14 cellular contexts compared by ENCODE assay signal in the genomic region with DNA sequence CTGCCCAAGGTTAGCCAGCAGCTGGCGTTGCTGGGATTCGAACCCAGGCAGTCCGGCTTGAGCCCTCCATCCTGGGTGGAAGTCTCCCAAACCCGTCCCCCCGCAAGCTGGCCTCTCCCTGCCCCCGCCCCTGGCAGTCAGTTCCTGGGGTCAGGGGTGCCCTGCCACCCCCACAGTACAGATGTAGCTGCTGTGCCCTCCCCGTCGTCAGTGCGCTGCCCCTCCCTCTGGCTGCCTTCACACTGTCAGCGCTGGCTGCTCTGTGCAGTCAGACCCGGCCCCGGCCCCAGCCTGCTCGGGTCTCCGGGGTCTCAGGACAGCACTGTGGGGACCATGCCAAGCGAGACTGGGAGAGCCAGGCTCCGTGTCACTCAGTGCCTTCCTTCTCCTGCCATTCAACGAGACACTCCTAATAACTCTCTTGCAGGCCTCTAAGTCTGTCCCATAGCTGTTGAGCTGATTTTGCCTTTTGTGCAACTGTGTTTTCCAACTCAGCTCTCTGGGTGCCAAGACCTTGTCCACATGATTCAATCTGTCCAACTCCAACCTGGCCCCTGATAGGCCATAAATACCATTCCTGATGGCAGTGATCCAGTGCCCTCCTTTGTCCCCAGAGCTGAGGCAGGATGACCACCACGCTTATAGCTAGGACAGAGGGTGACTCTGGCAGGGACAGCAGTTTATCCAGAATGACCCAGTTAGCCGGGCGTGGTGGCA. TPM values are rescaled to one million over a fixed set of nuclear protein-coding genes. Genes with fewer than 3 reads are reported as not detected.
DNase-seq lines count a peak whose midpoint lies in the region; ATAC-seq and TF ChIP-seq lines count a peak whose summit lies in the region.
"Had no signal": no experiment of that assay in that cellular context is flagged by ENCODE, and none has a peak within 500 bp of the region (broad histone marks: within the 10 kb centered on the region; RNA-seq: fewer than 3 reads in every experiment).

No MANE protein-coding gene starts in this region.

- intact Hi-C loops in adrenal gland (cut with DNase I), result no loop called here
- intact Hi-C loops in heart left ventricle (cut with DNase I), result loop anchor here in 1 of 10 donors (2.0 kb wide), 1 partner anchor 16 kb away; no protein-coding TSS in a partner anchor
- intact Hi-C loops in ovary (cut with DNase I), result no loop called here
- intact Hi-C loops in transverse colon (cut with DNase I; ENCODE audit: low total_unique reads), result no loop called here

- no peaks in the 10 kb centered on the region for H3K36me3 ChIP-seq in adrenal gland (replicated peaks in 1 of 2)
- no peaks in the 10 kb centered on the region for H3K36me3 ChIP-seq in heart left ventricle
- H3K36me3 ChIP-seq in ovary, result no peaks in the 10 kb centered on the region
- H3K36me3 ChIP-seq in transverse colon, result no peaks in the 10 kb centered on the region

- ATAC-seq in heart left ventricle, result peak in 3 of 4 donors; percentile 10 to 30 (median 24)
- ATAC-seq in GM19351 (IDR thresholded peaks at IDR 0.05; ENCODE audit: unreplicated experiment), result no peak
- no peak for ATAC-seq in GM18505 (IDR thresholded peaks at IDR 0.05; ENCODE audit: unreplicated experiment)
- ATAC-seq in HG02610 (IDR thresholded peaks at IDR 0.05; ENCODE audit: unreplicated experiment), result no peak
- ATAC-seq: activated T-cell treated with anti-CD3 and anti-CD28 coated beads, Interleukin-2, amount 50 U/mL, for 4 hours had no signal

- peaks cover 32 to 63% of the 10 kb centered on the region in 2 donors for H3K4me1 ChIP-seq in adrenal gland (replicated peaks in 1 of 2)
- H3K4me1 ChIP-seq in heart left ventricle, result peaks cover 3 to 57% (median 32%) of the 10 kb centered on the region in 12 donors
- peaks cover 16% of the 10 kb centered on the region for H3K4me1 ChIP-seq in ovary (ENCODE audit: insufficient read depth)
- peaks cover 7 to 37% (median 11%) of the 10 kb centered on the region in 4 donors for H3K4me1 ChIP-seq in transverse colon

- TF ChIP-seq CTCF in adrenal gland (IDR thresholded peaks at IDR 0.05) (no peak), heart left ventricle (IDR thresholded peaks at IDR 0.05) (no peak), ovary (IDR thresholded peaks at IDR 0.05) (no peak), transverse colon (IDR thresholded peaks at IDR 0.05) (no peak)

- peak in 6 of 7 donors; percentile 58 to 79 (median 70) for DNase-seq in adrenal gland
- peak in 2 of 5 donors; percentile 36 to 66 for DNase-seq in heart left ventricle
- peak in 2 of 5 donors; percentile 34 to 47 for DNase-seq in ovary
- DNase-seq in transverse colon, result no peak
- DNase-seq: activated CD4-positive, alpha-beta T cell treated with anti-CD3 and anti-CD28 coated beads for 4 hours; activated T-cell treated with anti-CD3 and anti-CD28 coated beads, Interleukin-2, amount 50 U/mL, for 4 hours; CD4-positive, alpha-beta T cell; effector CD4-positive, alpha-beta T cell; NCI-H187 treated with DMSO at 0.1 percent for 48 hours; NCI-H82 had no signal

- TF ChIP-seq EP300 in ovary (IDR thresholded peaks at IDR 0.05) (no peak), transverse colon (IDR thresholded peaks at IDR 0.05; ENCODE audit: low read depth) (no peak)

- WGBS in adrenal gland, 4 donors, result 25 to 49% (median 43%) methylated on average over 10 to 20 of the region's 20 CpGs
- 32 to 59% (median 55%) methylated on average over 7 to 20 of the region's 20 CpGs for WGBS in heart left ventricle, 4 donors
- WGBS in ovary, 3 donors, result 44 to 53% (median 47%) methylated on average over 19 to 20 of the region's 20 CpGs
- WGBS in transverse colon (ENCODE audit: low coverage in 1 of 2), 2 donors, result 82% methylated on average over 20 of the region's 20 CpGs; no CpG with 5 or more reads in 1 of the 2 donors

- TF ChIP-seq POLR2A in adrenal gland (IDR thresholded peaks at IDR 0.05) (peak in 1 of 2 donors; percentile 28), heart left ventricle (IDR thresholded peaks at IDR 0.05) (no peak), ovary (IDR thresholded peaks at IDR 0.05) (no peak), transverse colon (IDR thresholded peaks at IDR 0.05) (no peak), GM18505 (IDR thresholded peaks at IDR 0.05; ENCODE audit: borderline replicate concordance, extremely low read depth, insufficient read depth, insufficient read length) (no peak)

- H3K27me3 ChIP-seq in adrenal gland, result no peaks in the 10 kb centered on the region
- H3K27me3 ChIP-seq in heart left ventricle, result no peaks in the 10 kb centered on the region
- H3K27me3 ChIP-seq in ovary, result no peaks in the 10 kb centered on the region
- no peaks in the 10 kb centered on the region for H3K27me3 ChIP-seq in transverse colon

- H3K4me3 ChIP-seq in adrenal gland (no peak overlapping the region), heart left ventricle (peak overlapping the region in 3 of 12 donors; percentile 16 to 34 (median 22)), ovary (no peak overlapping the region), transverse colon (no peak overlapping the region)
- H3K4me3 ChIP-seq: GM23248 had no signal

- peak overlapping the region; percentile 46 to 89 (median 83) for H3K27ac ChIP-seq in adrenal gland
- peak overlapping the region in 11 of 12 donors; percentile 14 to 73 (median 51) for H3K27ac ChIP-seq in heart left ventricle
- H3K27ac ChIP-seq in ovary, result peak overlapping the region; percentile 32 to 35
- peak overlapping the region; percentile 38 to 63 (median 48) for H3K27ac ChIP-seq in transverse colon
- H3K27ac ChIP-seq: GM23248 had no signal

- H3K9me3 ChIP-seq in adrenal gland (replicated peaks in 1 of 3), result no peaks in the 10 kb centered on the region
- H3K9me3 ChIP-seq in heart left ventricle, result peaks cover 0 to 5% (median 0%) of the 10 kb centered on the region in 12 donors
- H3K9me3 ChIP-seq in ovary, result no peaks in the 10 kb centered on the region
- no peaks in the 10 kb centered on the region for H3K9me3 ChIP-seq in transverse colon

- in situ Hi-C loops in transverse colon (cut with MboI; ENCODE audit: low pct_ligation_motif_present in 1 of 4, low pct_unique_long_range_greater_than_20kb in 1 of 4, low sequenced_read_pairs in 3 of 4), result no loop called here

RNA-seq across cellular contexts. Expression of gene IL34, which starts 55.5 kb away (rescaled TPM):
- 10 to 100 TPM; 16.8 to 62.9 (median 40.3) TPM for total RNA-seq in adrenal gland
- polyA plus RNA-seq in adrenal gland, result 10 to 100 TPM in 2 of 3 donors, 1 to 10 TPM in 1; 3.2 to 36.5 (median 35.0) TPM
- 1 to 10 TPM in 8 of 9 donors, under 1 TPM in 1; 0.49 to 6.5 (median 2.7) TPM for total RNA-seq in heart left ventricle
- 1 to 10 TPM in 1 of 2 donors, under 1 TPM in 1; 0.82 to 2.3 TPM for polyA plus RNA-seq in heart left ventricle
- total RNA-seq in ovary, result 1 to 10 TPM in 6 of 7 donors, under 1 TPM in 1; 0.91 to 4.0 (median 1.9) TPM
- 1 to 10 TPM in 1 of 2 donors, under 1 TPM in 1; 0.88 to 1.8 TPM for polyA plus RNA-seq in ovary
- 1 to 10 TPM in 2 of 4 donors, not detected in 2; 1.1 to 1.4 TPM for total RNA-seq in transverse colon
- total RNA-seq: GM23248 had no signal
- polyA plus RNA-seq: GM23248 had no signal

Comparison
In these comparisons a context has a peak if more than half of its experiments do, and no peak if none do; other contexts are left out.
1. ATAC-seq: peak in heart left ventricle (3 of 4); none in GM19351 (single experiment), GM18505 (single experiment) and HG02610 (single experiment).
2. Peak in every context shown above with its lines, with median percentiles within 50 percentile points of each other: H3K27ac ChIP-seq.